Comparison of ENCODE assay signal across 18 cellular contexts in genomic region chr1:6956488-6957159, GRCh38.
DNase-seq lines count a peak whose midpoint lies in the region; ATAC-seq, FAIRE-seq and TF ChIP-seq lines count a peak whose summit lies in the region.
"Had no signal": no experiment of that assay in that cellular context is flagged by ENCODE, and none has a peak within 500 bp of the region (broad histone marks: within the 10 kb centered on the region; RNA-seq: fewer than 3 reads in every experiment).

No MANE protein-coding gene starts in this region.

- peak; percentile 4 for DNase-seq in NCI-H2171 (lab: John Stamatoyannopoulos, UW)
- DNase-seq in bronchial epithelial cell (ENCODE audit: low read depth) = peak; percentile 41
- no peak for DNase-seq in activated CD4-positive, alpha-beta T cell treated with anti-CD3 and anti-CD28 coated beads, Interleukin-2, amount 50 U/mL, for 48 hours
- no peak for DNase-seq in COLO829 (ENCODE audit: low spot score)
- DNase-seq: activated B cell treated with CpG ODN at 0.5 μM for 24 hours; activated CD8-positive, alpha-beta memory T cell treated with anti-CD3 and anti-CD28 coated beads, Interleukin-2, amount 50 U/mL, for 4 hours; activated naive CD8-positive, alpha-beta T cell treated with anti-CD3 and anti-CD28 coated beads for 36 hours; BE2C; DND-41; left ventricle myocardium inferior; naive thymus-derived CD4-positive, alpha-beta T cell; NCI-H1694; OCI-M1 had no signal

- H3K4me3 ChIP-seq in HUES48 (ENCODE audit: low read depth, low read length) = no peak overlapping the region
- no peak overlapping the region for H3K4me3 ChIP-seq in bronchial epithelial cell (ENCODE audit: low read depth, low read length)
- H3K4me3 ChIP-seq: cardiac muscle cell, left ventricle myocardium inferior had no signal

- ATAC-seq in GM21360 (IDR thresholded peaks at IDR 0.05; ENCODE audit: unreplicated experiment) = no peak
- ATAC-seq: naive thymus-derived CD4-positive, alpha-beta T cell had no signal

- TF ChIP-seq CTCF in bronchial epithelial cell (IDR thresholded peaks at IDR 0.05; ENCODE audit: insufficient read depth, low read length, severe bottlenecking) (no peak), nephron (IDR thresholded peaks at IDR 0.05; ENCODE audit: unreplicated experiment in 3 of 3) (no peak)

- peak overlapping the region in 2 of 3 experiments; percentile 7 to 83 for H3K27ac Mint-ChIP-seq in nephron
- H3K27ac Mint-ChIP-seq: activated B cell treated with CpG ODN at 0.5 μM for 24 hours; activated naive CD8-positive, alpha-beta T cell treated with anti-CD3 and anti-CD28 coated beads for 36 hours; naive thymus-derived CD4-positive, alpha-beta T cell; type B pancreatic cell had no signal

- H3K4me3 Mint-ChIP-seq in nephron = no peak overlapping the region
- H3K4me3 Mint-ChIP-seq: activated B cell treated with CpG ODN at 0.5 μM for 24 hours; activated naive CD8-positive, alpha-beta T cell treated with anti-CD3 and anti-CD28 coated beads for 36 hours; naive thymus-derived CD4-positive, alpha-beta T cell; type B pancreatic cell had no signal

- peaks cover 3% of the 10 kb centered on the region for H3K27me3 Mint-ChIP-seq in nephron (ENCODE audit: low read depth)

- H3K9me3 Mint-ChIP-seq in nephron = no peaks in the 10 kb centered on the region
- H3K9me3 Mint-ChIP-seq: activated B cell treated with CpG ODN at 0.5 μM for 24 hours; activated naive CD8-positive, alpha-beta T cell treated with anti-CD3 and anti-CD28 coated beads for 36 hours; naive thymus-derived CD4-positive, alpha-beta T cell; type B pancreatic cell had no signal

- no peaks in the 10 kb centered on the region for H3K27me3 ChIP-seq in HUES48 (ENCODE audit: control insufficient read depth, insufficient read depth, low read length)
- peaks cover 3% of the 10 kb centered on the region for H3K27me3 ChIP-seq in bronchial epithelial cell (ENCODE audit: control insufficient read depth, insufficient read depth, low read length)
- H3K27me3 ChIP-seq: BE2C, cardiac muscle cell had no signal

- no peaks in the 10 kb centered on the region for H3K9me3 ChIP-seq in HUES48 (ENCODE audit: control insufficient read depth, insufficient read depth, low read length)
- H3K9me3 ChIP-seq: BE2C, left ventricle myocardium inferior had no signal

- peaks cover 81% of the 10 kb centered on the region for H3K4me1 Mint-ChIP-seq in nephron
- H3K4me1 Mint-ChIP-seq: activated naive CD8-positive, alpha-beta T cell treated with anti-CD3 and anti-CD28 coated beads for 36 hours had no signal

- no peaks in the 10 kb centered on the region for H3K36me3 Mint-ChIP-seq in nephron (ENCODE audit: low read depth)
- H3K36me3 Mint-ChIP-seq: activated naive CD8-positive, alpha-beta T cell treated with anti-CD3 and anti-CD28 coated beads for 36 hours; naive thymus-derived CD4-positive, alpha-beta T cell; type B pancreatic cell had no signal

- peak; percentile 60 for FAIRE-seq in bronchial epithelial cell (lab: Jason Lieb, UNC)

- H3K36me3 ChIP-seq in HUES48 (ENCODE audit: control insufficient read depth, insufficient read depth, low read length) = no peaks in the 10 kb centered on the region
- no peaks in the 10 kb centered on the region for H3K36me3 ChIP-seq in bronchial epithelial cell (ENCODE audit: control insufficient read depth, insufficient read depth, low read length)
- H3K36me3 ChIP-seq: BE2C, cardiac muscle cell, left ventricle myocardium inferior had no signal

- no peak overlapping the region for H3K9ac ChIP-seq in HUES48 (ENCODE audit: low read depth, low read length)

- peaks cover 25% of the 10 kb centered on the region for H3K4me1 ChIP-seq in HUES48 (ENCODE audit: control insufficient read depth, insufficient read depth, low read length)

- H3K27ac ChIP-seq in HUES48 (ENCODE audit: low read depth, low read length) = peak overlapping the region; percentile 55
- H3K27ac ChIP-seq: cardiac muscle cell, left ventricle myocardium inferior had no signal

Comparison
In these comparisons a context has a peak if more than half of its experiments do, and no peak if none do; other contexts are left out.
1. DNase-seq: peak in NCI-H2171 (single experiment) and bronchial epithelial cell (single experiment); none in activated CD4-positive, alpha-beta T cell treated with anti-CD3 and anti-CD28 coated beads, Interleukin-2, amount 50 U/mL, for 48 hours (0 of 2) and COLO829 (single experiment).